ENCODE assay signal across 8 cellular contexts in the genomic region with DNA sequence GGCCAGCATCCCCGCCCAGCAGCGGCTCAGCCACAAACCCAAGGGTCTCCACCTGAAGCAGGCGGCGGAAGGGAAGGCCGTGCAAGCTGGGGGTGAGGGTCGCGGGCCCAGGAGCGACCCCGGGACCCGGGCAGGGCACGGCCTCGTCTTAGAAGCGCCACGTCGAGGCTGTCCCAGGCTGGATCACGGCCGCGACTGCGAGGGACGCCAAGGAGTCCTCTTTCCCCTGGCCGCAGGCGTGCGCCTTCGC. TPM values are rescaled to one million over a fixed set of nuclear protein-coding genes. Genes with fewer than 3 reads are reported as not detected.
DNase-seq lines count a peak whose midpoint lies in the region; ATAC-seq and TF ChIP-seq lines count a peak whose summit lies in the region.

No MANE protein-coding gene starts in this region.

- H3K9me3 Mint-ChIP-seq in activated CD4-positive, alpha-beta T cell treated with anti-CD3 and anti-CD28 coated beads for 36 hours (ENCODE audit: low read depth) = no peaks in the 10 kb centered on the region

- H3K36me3 Mint-ChIP-seq in activated CD4-positive, alpha-beta T cell treated with anti-CD3 and anti-CD28 coated beads for 36 hours (ENCODE audit: low read depth) = peaks cover 27% of the 10 kb centered on the region

- H3K9ac ChIP-seq in adipocyte (ENCODE audit: low read length) = peak overlapping the region; percentile 77

- peaks cover 9% of the 10 kb centered on the region for H3K36me3 ChIP-seq in adipocyte (ENCODE audit: control insufficient read depth, insufficient read depth, low read length, severe bottlenecking)
- H3K36me3 ChIP-seq in thyroid gland = no peaks in the 10 kb centered on the region

- ATAC-seq in activated CD4-positive, alpha-beta T cell treated with anti-CD3 and anti-CD28 coated beads for 36 hours = peak; percentile 37
- ATAC-seq in left colon (peak; percentile 53), GM18498 (IDR thresholded peaks at IDR 0.05; ENCODE audit: unreplicated experiment) (no peak)

- H3K27me3 ChIP-seq in adipocyte (replicated peaks; ENCODE audit: control insufficient read depth, insufficient read depth, low read length) (no peaks in the 10 kb centered on the region), thyroid gland (no peaks in the 10 kb centered on the region)

- CTCF ChIA-PET in activated CD4-positive, alpha-beta T cell treated with anti-CD3 and anti-CD28 coated beads for 36 hours (lab: Charles Lee) = interaction anchor here (0.6 to 1.0 kb wide), 4 partner anchors 53 to 478 kb away, joined by 3 read pairs; partner anchors contain the start of gene ABCA3

- intact Hi-C loops in activated CD4-positive, alpha-beta T cell treated with anti-CD3 and anti-CD28 coated beads for 36 hours (cut with DNase I, micrococcal nuclease) = loop anchor here (1.0 to 5.0 kb wide), 23 partner anchors 32 to 485 kb away; partner anchors contain the start of genes ABCA3 (in 2 of the 2), AMDHD2 (in 1 of the 2), ATP6V0C (in 1 of the 2) and E4F1 (in 1 of the 2)
- intact Hi-C loops in left colon (cut with DNase I, micrococcal nuclease) (loop anchor here in 1 of 2 donors (10.0 kb wide), 1 partner anchor 76 kb away; no protein-coding TSS in a partner anchor), thyroid gland (cut with DNase I) (loop anchor here (5.0 to 10.0 kb wide), 4 partner anchors 74 to 234 kb away; partner anchors contain the start of genes CASKIN1 and RNPS1)

- H3K4me1 ChIP-seq in adipocyte (ENCODE audit: control insufficient read depth, insufficient read depth, low read length) (peaks cover 7% of the 10 kb centered on the region), thyroid gland (peaks cover 6 to 18% of the 10 kb centered on the region in 2 donors)

- H3K4me3 ChIP-seq in adipocyte (ENCODE audit: low read length) (peak overlapping the region; percentile 83), thyroid gland (replicated peaks in 1 of 3) (peak overlapping the region; percentile 24 to 86 (median 33))

- H3K27ac Mint-ChIP-seq in activated CD4-positive, alpha-beta T cell treated with anti-CD3 and anti-CD28 coated beads for 36 hours = peak overlapping the region; percentile 76

- peaks cover 16% of the 10 kb centered on the region for H3K4me1 Mint-ChIP-seq in activated CD4-positive, alpha-beta T cell treated with anti-CD3 and anti-CD28 coated beads for 36 hours

- TF ChIP-seq CTCF in thyroid gland (IDR thresholded peaks at IDR 0.05) = no peak

- H3K27ac ChIP-seq in thyroid gland = peak overlapping the region in 2 of 3 donors; percentile 3 to 42

- DNase-seq in activated CD4-positive, alpha-beta T cell treated with anti-CD3 and anti-CD28 coated beads for 36 hours = no peak
- no peak for DNase-seq in activated CD4-positive, alpha-beta T cell treated with anti-CD3 and anti-CD28 coated beads for 1 hour
- DNase-seq in adipocyte (ENCODE audit: low read depth) (no peak), left colon (no peak), thyroid gland (no peak), AG20443 (ENCODE audit: low spot score) (no peak), SK-N-DZ (ENCODE audit: low spot score) (no peak)

- TF ChIP-seq POLR2A in thyroid gland (IDR thresholded peaks at IDR 0.05) = no peak

- H3K9me3 ChIP-seq in adipocyte (ENCODE audit: control insufficient read depth, low read length) (no peaks in the 10 kb centered on the region), thyroid gland (no peaks in the 10 kb centered on the region)

- H3K4me3 Mint-ChIP-seq in activated CD4-positive, alpha-beta T cell treated with anti-CD3 and anti-CD28 coated beads for 36 hours = peak overlapping the region; percentile 97

- no CpG with 5 or more reads among the region's 24 CpGs for WGBS in thyroid gland, 2 donors

- POLR2A ChIA-PET in activated CD4-positive, alpha-beta T cell treated with anti-CD3 and anti-CD28 coated beads for 36 hours (lab: Charles Lee) = no interaction called here

- H3K27me3 Mint-ChIP-seq in activated CD4-positive, alpha-beta T cell treated with anti-CD3 and anti-CD28 coated beads for 36 hours = no peaks in the 10 kb centered on the region

RNA-seq across cellular contexts. Expression of gene CCNF, which starts 0.5 kb away (rescaled TPM):
- total RNA-seq in activated CD4-positive, alpha-beta T cell treated with anti-CD3 and anti-CD28 coated beads for 36 hours = 10 to 100 TPM; 52.2 to 53.4 TPM
- 1 to 10 TPM; 3.0 to 7.3 TPM for total RNA-seq in left colon
- total RNA-seq in thyroid gland = 1 to 10 TPM; 1.2 to 2.5 (median 1.8) TPM
- 56.4 and 70.1 TPM in 2 replicates for polyA plus RNA-seq in SK-N-DZ (2014; cell fraction: cytosol; rRNA removed)
- polyA plus RNA-seq in SK-N-DZ (2014; cell fraction: nucleus; rRNA removed) = 58.5 and 63.8 TPM in 2 replicates

RNA-seq across cellular contexts. Expression of gene TEDC2, which starts 31.2 kb away (rescaled TPM):
- total RNA-seq in activated CD4-positive, alpha-beta T cell treated with anti-CD3 and anti-CD28 coated beads for 36 hours = 10 to 100 TPM; 21.0 to 23.1 TPM
- 1 to 10 TPM; 1.3 to 5.6 TPM for total RNA-seq in left colon
- under 1 TPM in 2 of 4 donors, not detected in 2; 0.83 to 0.96 TPM for total RNA-seq in thyroid gland
- 86.3 and 92.3 TPM in 2 replicates for polyA plus RNA-seq in SK-N-DZ (2014; cell fraction: cytosol; rRNA removed)
- 407 TPM in 2 replicates for polyA plus RNA-seq in SK-N-DZ (2014; cell fraction: nucleus; rRNA removed)

RNA-seq across cellular contexts. Expression of gene NTN3, which starts 42.4 kb away (rescaled TPM):
- not detected for total RNA-seq in activated CD4-positive, alpha-beta T cell treated with anti-CD3 and anti-CD28 coated beads for 36 hours
- total RNA-seq in left colon (not detected), thyroid gland (under 1 TPM in 3 of 4 donors, not detected in 1; 0.13 to 0.63 (median 0.56) TPM)
- polyA plus RNA-seq in SK-N-DZ (2014; cell fraction: cytosol; rRNA removed) = 9.0 and 10.7 TPM in 2 replicates
- polyA plus RNA-seq in SK-N-DZ (2014; cell fraction: nucleus; rRNA removed) = 14.6 and 17.0 TPM in 2 replicates

RNA-seq across cellular contexts. Expression of gene TBC1D24, which starts 46.2 kb away (rescaled TPM):
- total RNA-seq in activated CD4-positive, alpha-beta T cell treated with anti-CD3 and anti-CD28 coated beads for 36 hours = 10 to 100 TPM; 10.4 to 12.7 TPM
- total RNA-seq in left colon (10 to 100 TPM in 1 of 2 donors, 1 to 10 TPM in 1; 8.9 to 11.1 TPM), thyroid gland (10 to 100 TPM; 15.9 to 32.3 (median 21.8) TPM)
- 13.5 and 17.0 TPM in 2 replicates for polyA plus RNA-seq in SK-N-DZ (2014; cell fraction: cytosol; rRNA removed)
- 19.9 and 29.5 TPM in 2 replicates for polyA plus RNA-seq in SK-N-DZ (2014; cell fraction: nucleus; rRNA removed)

Comparison
In these comparisons a context has a peak if more than half of its experiments do, and no peak if none do; other contexts are left out.
1. RNA of gene CCNF, which starts 0.5 kb away (total RNA-seq): 52.2 to 53.4 TPM in activated CD4-positive, alpha-beta T cell treated with anti-CD3 and anti-CD28 coated beads for 36 hours; 3.0 to 7.3 TPM in left colon and 1.2 to 2.5 TPM in thyroid gland; every median in the first group is over 4 times any median in the second.